In the genomic region with DNA sequence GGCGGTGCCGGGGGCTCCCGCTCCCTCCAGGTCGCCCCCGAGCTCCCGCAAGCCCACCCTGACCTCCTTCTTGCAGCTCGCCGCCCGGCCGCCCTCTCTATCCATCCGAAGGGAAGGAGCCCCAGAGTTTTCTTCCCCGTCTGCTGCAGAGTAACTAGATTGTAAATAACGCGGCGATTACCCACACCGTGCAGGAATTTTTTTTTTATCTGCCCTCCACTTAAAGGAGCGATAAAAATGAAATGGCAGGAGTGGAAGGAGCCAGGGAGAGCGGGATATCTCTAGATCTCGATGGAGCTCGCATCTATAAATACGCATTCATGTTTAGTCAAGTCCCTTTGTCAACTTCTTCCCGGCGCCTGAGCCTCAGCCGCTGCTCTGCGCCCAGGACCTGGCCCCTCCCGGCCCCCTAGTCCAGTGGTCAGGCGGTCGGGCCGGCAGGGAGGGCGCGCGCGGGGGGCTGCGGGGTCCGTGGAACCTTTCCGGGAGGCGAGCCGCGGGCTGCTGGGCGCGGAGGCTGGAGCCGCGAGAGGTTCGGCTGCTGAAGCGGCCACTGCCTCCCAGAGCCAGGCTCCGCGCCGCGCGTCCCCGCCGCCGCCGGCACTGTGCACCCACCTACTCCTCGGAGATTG, we compare ENCODE assay signal across 8 cellular contexts.
DNase-seq lines count a peak whose midpoint lies in the region; ATAC-seq lines count a peak whose summit lies in the region.

No MANE protein-coding gene starts in this region.

- H3K9ac ChIP-seq in neuronal stem cell (ENCODE audit: low read depth, low read length, poor library complexity): peak overlapping the region; percentile 77

- peak overlapping the region; percentile 69 to 99 for H3K4me3 ChIP-seq in neuronal stem cell (ENCODE audit: low read length in 2 of 2)

- no peak overlapping the region for H3K23ac ChIP-seq in neuronal stem cell (ENCODE audit: low read depth, low read length, poor library complexity)

- ATAC-seq in HG02759 (IDR thresholded peaks at IDR 0.05; ENCODE audit: unreplicated experiment) (peak; percentile 24), HG02973 (IDR thresholded peaks at IDR 0.05; ENCODE audit: unreplicated experiment) (no peak), HG03039 (IDR thresholded peaks at IDR 0.05; ENCODE audit: unreplicated experiment) (no peak), GM21360 (IDR thresholded peaks at IDR 0.05; ENCODE audit: unreplicated experiment) (no peak)

- intact Hi-C loops in activated CD4-positive, alpha-beta memory T cell treated with anti-CD3 and anti-CD28 coated beads for 36 hours (cut with micrococcal nuclease): loop anchor here (2.0 to 5.0 kb wide), 2 partner anchors 162 to 274 kb away; no protein-coding TSS in a partner anchor

- H3K27ac Mint-ChIP-seq in activated CD4-positive, alpha-beta memory T cell treated with anti-CD3 and anti-CD28 coated beads for 36 hours: no peak overlapping the region

- POLR2A ChIA-PET in activated CD4-positive, alpha-beta memory T cell treated with anti-CD3 and anti-CD28 coated beads for 36 hours (lab: Charles Lee): no interaction called here

- no peaks in the 10 kb centered on the region for H3K36me3 Mint-ChIP-seq in activated CD4-positive, alpha-beta memory T cell treated with anti-CD3 and anti-CD28 coated beads for 36 hours

- no peak overlapping the region for H2AK5ac ChIP-seq in neuronal stem cell (ENCODE audit: low read depth, low read length)

- peak overlapping the region; percentile 52 for H3K27ac ChIP-seq in neuronal stem cell (replicated peaks; ENCODE audit: low read length)

- peak overlapping the region; percentile 87 for H2BK120ac ChIP-seq in neuronal stem cell (ENCODE audit: low read depth, low read length)

- H3K4me1 Mint-ChIP-seq in activated CD4-positive, alpha-beta memory T cell treated with anti-CD3 and anti-CD28 coated beads for 36 hours (ENCODE audit: low read depth): peaks cover 19% of the 10 kb centered on the region

- DNase-seq in COLO668 (lab: John Stamatoyannopoulos, UW; ENCODE audit: unreplicated experiment) (peak; percentile 29), globus pallidus (ENCODE audit: low spot score) (peak; percentile 51), neuronal stem cell (ENCODE audit: low spot score) (peak; percentile 65)
- no peak for DNase-seq in activated CD4-positive, alpha-beta memory T cell treated with anti-CD3 and anti-CD28 coated beads for 36 hours

- H3K14ac ChIP-seq in neuronal stem cell (ENCODE audit: low read length): peak overlapping the region; percentile 98

- no CpG with 5 or more reads among the region's 55 CpGs for WGBS in neuronal stem cell (ENCODE audit: extremely low coverage in 2 of 2, insufficient read length in 2 of 2, insufficient replicate concordance in 1 of 2), 2 donors

- H3K9me3 Mint-ChIP-seq in activated CD4-positive, alpha-beta memory T cell treated with anti-CD3 and anti-CD28 coated beads for 36 hours: no peaks in the 10 kb centered on the region

- no peak overlapping the region for H2BK12ac ChIP-seq in neuronal stem cell (ENCODE audit: low read length)

- H3K79me1 ChIP-seq in neuronal stem cell (ENCODE audit: low read depth, low read length): no peaks in the 10 kb centered on the region

- H3K4ac ChIP-seq in neuronal stem cell (ENCODE audit: low read length): peak overlapping the region; percentile 76

- H2BK5ac ChIP-seq in neuronal stem cell (ENCODE audit: low read length): peak overlapping the region; percentile 42

- H3K36me3 ChIP-seq in neuronal stem cell (replicated peaks in 1 of 2; ENCODE audit: control insufficient read depth in 2 of 2, insufficient read depth in 2 of 2, low read length in 2 of 2): no peaks in the 10 kb centered on the region

- H2AFZ ChIP-seq in neuronal stem cell (ENCODE audit: low read length): peak overlapping the region; percentile 72

- no peaks in the 10 kb centered on the region for H3K9me3 ChIP-seq in neuronal stem cell (replicated peaks in 1 of 2; ENCODE audit: control insufficient read depth in 2 of 2, insufficient read depth in 1 of 2, low read depth in 1 of 2, low read length in 2 of 2)

- CTCF ChIA-PET in activated CD4-positive, alpha-beta memory T cell treated with anti-CD3 and anti-CD28 coated beads for 36 hours (lab: Charles Lee): no interaction called here

- no peak overlapping the region for H4K91ac ChIP-seq in neuronal stem cell (ENCODE audit: low read depth, low read length, poor library complexity)

- peak overlapping the region; percentile 98 for H3K18ac ChIP-seq in neuronal stem cell (ENCODE audit: low read length)

- peak overlapping the region; percentile 93 for H3K4me2 ChIP-seq in neuronal stem cell (ENCODE audit: insufficient read depth, low read length, poor library complexity, severe bottlenecking)

- H3K27me3 ChIP-seq in neuronal stem cell (ENCODE audit: control insufficient read depth in 3 of 3, insufficient read depth in 3 of 3, low read depth in 1 of 3, low read length in 3 of 3): peaks cover 0 to 4% (median 0%) of the 10 kb centered on the region in 3 experiments

- no peak overlapping the region for H4K8ac ChIP-seq in neuronal stem cell (ENCODE audit: low read depth, low read length)

- peak overlapping the region; percentile 96 for H2BK15ac ChIP-seq in neuronal stem cell (ENCODE audit: low read length)

- H3K27me3 Mint-ChIP-seq in activated CD4-positive, alpha-beta memory T cell treated with anti-CD3 and anti-CD28 coated beads for 36 hours: peaks cover 54% of the 10 kb centered on the region

- peak overlapping the region; percentile 72 for H3K4me3 Mint-ChIP-seq in activated CD4-positive, alpha-beta memory T cell treated with anti-CD3 and anti-CD28 coated beads for 36 hours

- H3K4me1 ChIP-seq in neuronal stem cell (ENCODE audit: control insufficient read depth in 2 of 2, insufficient read depth in 1 of 2, low read depth in 1 of 2, low read length in 2 of 2): peaks cover 4 to 19% of the 10 kb centered on the region in 2 donors
